In the genomic region with DNA sequence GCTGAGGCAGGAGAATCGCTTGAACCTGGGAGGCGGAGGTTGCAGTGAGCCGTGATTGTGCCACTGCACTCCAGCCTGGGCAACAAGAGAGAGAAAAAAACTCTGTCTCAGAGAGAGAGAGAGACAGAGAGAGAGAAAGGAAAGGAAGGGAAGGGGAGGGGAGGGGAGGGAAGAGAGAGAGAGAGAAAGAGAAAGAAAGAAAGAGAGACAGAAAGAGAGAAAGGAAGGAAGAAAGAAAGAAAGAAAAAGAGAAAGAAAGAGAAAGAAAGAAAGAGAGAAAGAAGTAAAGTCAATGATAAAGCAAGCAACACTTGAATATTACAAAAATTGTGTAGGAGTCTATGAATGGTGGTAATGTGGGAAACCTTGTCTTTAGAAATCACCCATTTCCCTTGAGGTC, we compare ENCODE assay signal across 22 cellular contexts.
A peak's percentile ranks its signal among the peaks of the same experiment; 100 is the strongest.
DNase-seq lines count a peak whose midpoint lies in the region; ATAC-seq and TF ChIP-seq lines count a peak whose summit lies in the region.
"Had no signal": no experiment of that assay in that cellular context is flagged by ENCODE, and none has a peak within 500 bp of the region (broad histone marks: within the 10 kb centered on the region; RNA-seq: fewer than 3 reads in every experiment).

No MANE protein-coding gene starts in this region.

- H3F3A ChIP-seq in GM23338 (replicated peaks; ENCODE audit: low read depth), result no peaks in the 10 kb centered on the region

- no peaks in the 10 kb centered on the region for H3K9me3 ChIP-seq in parathyroid adenoma (ENCODE audit: control insufficient read depth, low read length)

- ATAC-seq in GM23338, result no peak
- no peak for ATAC-seq in WTC11
- no peak for ATAC-seq in GM19397 (IDR thresholded peaks at IDR 0.05; ENCODE audit: unreplicated experiment)
- ATAC-seq: CD8-positive, alpha-beta T cell; GM12878 had no signal

- H4K20me1 ChIP-seq in GM23338 (replicated peaks; ENCODE audit: insufficient read depth), result no peaks in the 10 kb centered on the region
- H4K20me1 ChIP-seq: BLaER1 treated with 17β-estradiol and CSF1 and Interleukin-3, amounts not matched to agents 10 nM and 100 nM had no signal

- H3K27ac ChIP-seq in GM23338 (ENCODE audit: low read depth) (no peak overlapping the region), parathyroid adenoma (no peak overlapping the region)
- H3K27ac ChIP-seq: BLaER1 treated with 17β-estradiol and CSF1 and Interleukin-3, amounts not matched to agents 10 nM and 100 nM; C4-2B had no signal

- H3K79me2 ChIP-seq in GM23338 (replicated peaks; ENCODE audit: insufficient read depth) (no peaks in the 10 kb centered on the region), parathyroid adenoma (no peaks in the 10 kb centered on the region)

- POLR2A ChIA-PET in WTC11 (lab: Charles Lee), result no interaction called here

- H3K4me3 ChIP-seq in GM23338 (no peak overlapping the region), parathyroid adenoma (ENCODE audit: low read depth, low read length) (no peak overlapping the region)
- H3K4me3 ChIP-seq: BLaER1 treated with 17β-estradiol and CSF1 and Interleukin-3, amounts not matched to agents 10 nM and 100 nM; GM12878 had no signal

- peaks cover 8% of the 10 kb centered on the region for H3K9me3 Mint-ChIP-seq in GM23338
- H3K9me3 Mint-ChIP-seq in WTC11, result peaks cover 13% of the 10 kb centered on the region

- peaks cover 5% of the 10 kb centered on the region for H3K27me3 Mint-ChIP-seq in GM23338 (ENCODE audit: insufficient read depth, low read depth, poor library complexity)
- H3K27me3 Mint-ChIP-seq in WTC11 (ENCODE audit: low read depth), result no peaks in the 10 kb centered on the region; the same call in 1 of the 2 replicates

- H3K9ac ChIP-seq in parathyroid adenoma, result no peak overlapping the region
- H3K9ac ChIP-seq: BLaER1 treated with 17β-estradiol and CSF1 and Interleukin-3, amounts not matched to agents 10 nM and 100 nM had no signal

- DNase-seq in GM23338 (ENCODE audit: low spot score) (no peak), WTC11 (ENCODE audit: low spot score) (no peak), mesenteric fat pad (ENCODE audit: low spot score) (no peak), RKO (ENCODE audit: low spot score) (no peak)
- DNase-seq: 8988T; ACHN; AML-193; CD4-positive, alpha-beta T cell; CD8-positive, alpha-beta T cell; DMS 273 treated with DMSO at 0.1 percent for 48 hours; DMS153; DMS53; DMS79; DND-41; EL; GDM1 had no signal

- no peak overlapping the region for H3K27ac Mint-ChIP-seq in GM23338
- H3K27ac Mint-ChIP-seq in WTC11, result no peak overlapping the region
- H3K27ac Mint-ChIP-seq: B cell; CD4-positive, alpha-beta T cell; CD8-positive, alpha-beta T cell had no signal

- H3K36me3 Mint-ChIP-seq in GM23338 (ENCODE audit: low read depth), result peaks cover 8% of the 10 kb centered on the region; the same call in 2 of the 3 replicates
- peaks cover 6% of the 10 kb centered on the region for H3K36me3 Mint-ChIP-seq in WTC11
- H3K36me3 Mint-ChIP-seq: CD8-positive, alpha-beta T cell had no signal

- H3K4me1 Mint-ChIP-seq in GM23338 (0 out of 3 replicates have a peak, but pooled peaks cover 2% of the 10 kb centered on the region), WTC11 (no peaks in the 10 kb centered on the region)
- H3K4me1 Mint-ChIP-seq: B cell had no signal

- H3K4me3 Mint-ChIP-seq in GM23338 (no peak overlapping the region), WTC11 (no peak overlapping the region)
- H3K4me3 Mint-ChIP-seq: B cell; CD4-positive, alpha-beta T cell; CD8-positive, alpha-beta T cell had no signal

- TF ChIP-seq CTCF in GM23338 (conservative IDR thresholded peaks at IDR 0.05; ENCODE audit: low read depth in 2 of 2) (no peak), WTC11 (IDR thresholded peaks at IDR 0.05) (no peak), parathyroid adenoma (IDR thresholded peaks at IDR 0.05) (no peak)

- H3K36me3 ChIP-seq in GM23338 (ENCODE audit: insufficient read depth) (no peaks in the 10 kb centered on the region), parathyroid adenoma (ENCODE audit: control insufficient read depth, insufficient read depth, low read length) (no peaks in the 10 kb centered on the region)
- H3K36me3 ChIP-seq: BLaER1 treated with 17β-estradiol and CSF1 and Interleukin-3, amounts not matched to agents 10 nM and 100 nM had no signal

- H3K9me2 ChIP-seq in GM23338 (ENCODE audit: insufficient read depth), result no peaks in the 10 kb centered on the region

- H3K4me2 ChIP-seq in GM23338 (no peak overlapping the region), parathyroid adenoma (ENCODE audit: low read length) (no peak overlapping the region)
- H3K4me2 ChIP-seq: BLaER1 treated with 17β-estradiol and CSF1 and Interleukin-3, amounts not matched to agents 10 nM and 100 nM had no signal

- H3K4me1 ChIP-seq in GM23338 (ENCODE audit: insufficient read depth) (no peaks in the 10 kb centered on the region), parathyroid adenoma (peaks cover 11% of the 10 kb centered on the region)
- H3K4me1 ChIP-seq: BLaER1 treated with 17β-estradiol and CSF1 and Interleukin-3, amounts not matched to agents 10 nM and 100 nM had no signal

- no peaks in the 10 kb centered on the region for H3K27me3 ChIP-seq in GM23338 (ENCODE audit: insufficient read depth)
- H3K27me3 ChIP-seq in parathyroid adenoma (ENCODE audit: control insufficient read depth, insufficient read depth, low read length), result no peaks in the 10 kb centered on the region
- H3K27me3 ChIP-seq: BLaER1 treated with 17β-estradiol and CSF1 and Interleukin-3, amounts not matched to agents 10 nM and 100 nM had no signal

- CTCF ChIA-PET in WTC11 (lab: Charles Lee), result no interaction called here

- H2AFZ ChIP-seq in GM23338, result peak overlapping the region; percentile 43; the same call in 1 of the 2 replicates
- H2AFZ ChIP-seq in parathyroid adenoma, result peak overlapping the region; percentile 1

TF ChIP-seq in GM23338, 12 proteins besides CTCF, POLR2A, EP300 and RAD21:
- TF ChIP-seq ZNF331 (CRISPR knock-in tag; IDR thresholded peaks at IDR 0.05; ENCODE audit: low read depth) (no peak), ETS1 (IDR thresholded peaks at IDR 0.05) (no peak), NANOG (IDR thresholded peaks at IDR 0.05; ENCODE audit: borderline replicate concordance) (no peak)

TF ChIP-seq in WTC11, 78 proteins besides CTCF, POLR2A, EP300 and RAD21:
- no peak for TF ChIP-seq NR3C1 (CRISPR knock-in tag; conservative IDR thresholded peaks at IDR 0.05; ENCODE audit: low read depth)
- TF ChIP-seq ZNF396 (CRISPR knock-in tag; IDR thresholded peaks at IDR 0.05; ENCODE audit: borderline replicate concordance), result no peak
- no peak for TF ChIP-seq GRHL2 (CRISPR knock-in tag; IDR thresholded peaks at IDR 0.05; ENCODE audit: insufficient replicate concordance, severe bottlenecking)
- no peak for TF ChIP-seq NFYB (CRISPR knock-in tag; conservative IDR thresholded peaks at IDR 0.05; ENCODE audit: low read depth)
- TF ChIP-seq ETV6 (CRISPR knock-in tag; IDR thresholded peaks at IDR 0.05), result no peak
- TF ChIP-seq ZNF512 (CRISPR knock-in tag; IDR thresholded peaks at IDR 0.05; ENCODE audit: borderline replicate concordance), result 0 out of 2 replicates have a peak, but pooled peaks have one; percentile 56
- TF ChIP-seq TCF7 (CRISPR knock-in tag; IDR thresholded peaks at IDR 0.05; ENCODE audit: low read depth), result no peak
- TF ChIP-seq EMX1 (CRISPR knock-in tag; IDR thresholded peaks at IDR 0.05), result no peak
- TF ChIP-seq, protein P1, sequence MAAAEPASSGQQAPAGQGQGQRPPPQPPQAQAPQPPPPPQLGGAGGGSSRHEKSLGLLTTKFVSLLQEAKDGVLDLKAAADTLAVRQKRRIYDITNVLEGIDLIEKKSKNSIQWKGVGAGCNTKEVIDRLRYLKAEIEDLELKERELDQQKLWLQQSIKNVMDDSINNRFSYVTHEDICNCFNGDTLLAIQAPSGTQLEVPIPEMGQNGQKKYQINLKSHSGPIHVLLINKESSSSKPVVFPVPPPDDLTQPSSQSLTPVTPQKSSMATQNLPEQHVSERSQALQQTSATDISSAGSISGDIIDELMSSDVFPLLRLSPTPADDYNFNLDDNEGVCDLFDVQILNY (CRISPR knock-in tag; IDR thresholded peaks at IDR 0.05), result no peak
